ENCODE assay signal across 8 cellular contexts in genomic region chr12:95003213-95003920, GRCh38. TPM values are rescaled to one million over a fixed set of nuclear protein-coding genes. Genes with fewer than 3 reads are reported as not detected.
A peak's percentile ranks its signal among the peaks of the same experiment; 100 is the strongest.
DNase-seq lines count a peak whose midpoint lies in the region; ATAC-seq and TF ChIP-seq lines count a peak whose summit lies in the region.

Gene NDUFA12 (minus strand): TSS chr12:95003697. CDS start chr12:95003680, 17 bp downstream.

- intact Hi-C loops in heart right ventricle (cut with DNase I) (no loop called here), posterior cingulate gyrus (cut with DNase I) (no loop called here)

- H3K36me3 ChIP-seq in heart right ventricle (peaks cover 0 to 27% (median 15%) of the 10 kb centered on the region in 9 donors), upper lobe of left lung (peaks cover 3 to 10% (median 4%) of the 10 kb centered on the region in 4 donors)

- TF ChIP-seq EP300 in upper lobe of left lung (IDR thresholded peaks at IDR 0.05) = peak in 1 of 4 donors; percentile 78

- H3K27ac ChIP-seq in adipose tissue (ENCODE audit: low read depth, low read length) (peak within 1 kb of the TSS; percentile 43), heart right ventricle (peak within 1 kb of the TSS; percentile 82 to 96 (median 90)), upper lobe of left lung (peak within 1 kb of the TSS; percentile 85 to 93 (median 88))

- no peak for TF ChIP-seq CTCF in GM12875 (IDR thresholded peaks at IDR 0.05; ENCODE audit: borderline replicate concordance, insufficient read depth, low read depth, low read length)
- TF ChIP-seq CTCF in heart right ventricle (IDR thresholded peaks at IDR 0.05) = peak in 1 of 9 donors; percentile 13
- no peak for TF ChIP-seq CTCF in upper lobe of left lung (IDR thresholded peaks at IDR 0.05)

- TF ChIP-seq POLR2A in upper lobe of left lung (IDR thresholded peaks at IDR 0.05) = peak in 3 of 4 donors; percentile 75 to 82 (median 81)

- H3K9me3 ChIP-seq in heart right ventricle (peaks cover 0 to 24% (median 11%) of the 10 kb centered on the region in 11 donors), upper lobe of left lung (peaks cover 0 to 14% (median 7%) of the 10 kb centered on the region in 4 donors)

- DNase-seq in NCI-H1436 (lab: John Stamatoyannopoulos, UW) (peak; percentile 94), T follicular helper cell (ENCODE audit: low read depth) (peak; percentile 90), heart right ventricle (peak; percentile 96), posterior cingulate gyrus (peak; percentile 92 to 99 (median 96)), upper lobe of left lung (peak; percentile 97)

- WGBS in adipose tissue, 3 donors = 0% methylated on average over 34 of the region's 34 CpGs
- 0% methylated on average over 34 of the region's 34 CpGs for WGBS in heart right ventricle, 2 donors
- WGBS in upper lobe of left lung, 2 donors = 1% methylated on average over 14 to 27 of the region's 34 CpGs

- H3K4me3 ChIP-seq in GM12875 (ENCODE audit: low read depth, low read length) (peak within 1 kb of the TSS; percentile 83), heart right ventricle (peak within 1 kb of the TSS; percentile 51 to 93 (median 84)), upper lobe of left lung (peak within 1 kb of the TSS; percentile 67 to 90 (median 78))

- ATAC-seq in HG02798 (IDR thresholded peaks at IDR 0.05; ENCODE audit: poor library complexity, unreplicated experiment) (peak; percentile 100), heart right ventricle (peak; percentile 99 to 100 (median 100)), upper lobe of left lung (ENCODE audit: low FRiP score in 2 of 2) (peak; percentile 98 to 100)

- no peaks in the 10 kb centered on the region for H3K27me3 ChIP-seq in heart right ventricle
- no peaks in the 10 kb centered on the region for H3K27me3 ChIP-seq in upper lobe of left lung

- H3K4me1 ChIP-seq in heart right ventricle = peaks cover 0 to 52% (median 40%) of the 10 kb centered on the region in 9 donors
- peaks cover 18 to 34% (median 27%) of the 10 kb centered on the region in 4 donors for H3K4me1 ChIP-seq in upper lobe of left lung

RNA-seq across cellular contexts. Expression of gene NDUFA12, which starts in this region (rescaled TPM):
- 100 to 1,000 TPM in 2 of 3 donors, 10 to 100 TPM in 1; 49.8 to 107 (median 104) TPM for polyA plus RNA-seq in adipose tissue
- total RNA-seq in heart right ventricle = 100 to 1,000 TPM; 254 to 427 (median 324) TPM
- polyA plus RNA-seq in heart right ventricle = 100 to 1,000 TPM; 624 to 710 TPM
- 10 to 100 TPM; 24.1 to 74.2 (median 65.4) TPM for total RNA-seq in upper lobe of left lung

Comparison
In these comparisons a context has a peak if more than half of its experiments do, and no peak if none do; other contexts are left out.
1. Peak in every context shown above with its lines: DNase-seq, ATAC-seq, H3K4me3 ChIP-seq and H3K27ac ChIP-seq.
2. RNA of gene NDUFA12 (polyA plus RNA-seq): 624 to 710 TPM in heart right ventricle; 49.8 to 107 TPM in adipose tissue; every median in the first group is over 4 times any median in the second.